In genomic region chr5:56055859-56056258, GRCh38 we compare ENCODE assay signal across 1 cellular context.
TF ChIP-seq lines count a peak whose summit lies in the region.

No MANE protein-coding gene starts in this region.

TF ChIP-seq in K562, 482 proteins besides CTCF, POLR2A, EP300 and RAD21 (continued from another document):
- TF ChIP-seq MITF (IDR thresholded peaks at IDR 0.05) (no peak), CXXC5 (CRISPR knock-in tag; IDR thresholded peaks at IDR 0.05) (no peak), ZNF77 (CRISPR knock-in tag; IDR thresholded peaks at IDR 0.05) (no peak), ZNF707 (CRISPR knock-in tag; conservative IDR thresholded peaks at IDR 0.05) (no peak), FIP1L1 (IDR thresholded peaks at IDR 0.05; ENCODE audit: low read depth, low read length, poor library complexity, severe bottlenecking) (no peak), PHF8 (IDR thresholded peaks at IDR 0.05; ENCODE audit: borderline replicate concordance, low read length) (no peak), ZBTB11 (CRISPR knock-in tag; IDR thresholded peaks at IDR 0.05) (no peak), TFE3 (CRISPR knock-in tag; IDR thresholded peaks at IDR 0.05) (no peak), POLR2AphosphoS2 (IDR thresholded peaks at IDR 0.05; ENCODE audit: low read length) (no peak), POLR3A (IDR thresholded peaks at IDR 0.05; ENCODE audit: borderline replicate concordance, extremely low read depth, insufficient read depth, insufficient read length) (no peak)
- TF ChIP-seq, protein P1, sequence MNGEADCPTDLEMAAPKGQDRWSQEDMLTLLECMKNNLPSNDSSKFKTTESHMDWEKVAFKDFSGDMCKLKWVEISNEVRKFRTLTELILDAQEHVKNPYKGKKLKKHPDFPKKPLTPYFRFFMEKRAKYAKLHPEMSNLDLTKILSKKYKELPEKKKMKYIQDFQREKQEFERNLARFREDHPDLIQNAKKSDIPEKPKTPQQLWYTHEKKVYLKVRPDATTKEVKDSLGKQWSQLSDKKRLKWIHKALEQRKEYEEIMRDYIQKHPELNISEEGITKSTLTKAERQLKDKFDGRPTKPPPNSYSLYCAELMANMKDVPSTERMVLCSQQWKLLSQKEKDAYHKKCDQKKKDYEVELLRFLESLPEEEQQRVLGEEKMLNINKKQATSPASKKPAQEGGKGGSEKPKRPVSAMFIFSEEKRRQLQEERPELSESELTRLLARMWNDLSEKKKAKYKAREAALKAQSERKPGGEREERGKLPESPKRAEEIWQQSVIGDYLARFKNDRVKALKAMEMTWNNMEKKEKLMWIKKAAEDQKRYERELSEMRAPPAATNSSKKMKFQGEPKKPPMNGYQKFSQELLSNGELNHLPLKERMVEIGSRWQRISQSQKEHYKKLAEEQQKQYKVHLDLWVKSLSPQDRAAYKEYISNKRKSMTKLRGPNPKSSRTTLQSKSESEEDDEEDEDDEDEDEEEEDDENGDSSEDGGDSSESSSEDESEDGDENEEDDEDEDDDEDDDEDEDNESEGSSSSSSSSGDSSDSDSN (IDR thresholded peaks at IDR 0.05; ENCODE audit: borderline replicate concordance in 1 of 2, low read depth in 2 of 2, low read length in 2 of 2): no peak
TF ChIP-seq in K562: peak in this region for 0.
